ENCODE assay signal across 8 cellular contexts in genomic region chr3:9791790-9792404, GRCh38. TPM values are rescaled to one million over a fixed set of nuclear protein-coding genes. Genes with fewer than 3 reads are reported as not detected.
A peak's percentile ranks its signal among the peaks of the same experiment; 100 is the strongest.
DNase-seq lines count a peak whose midpoint lies in the region; ATAC-seq and TF ChIP-seq lines count a peak whose summit lies in the region.

No MANE protein-coding gene starts in this region.

- intact Hi-C loops in left lung (cut with DNase I): no loop called here

- peak overlapping the region; percentile 99 for H3K27ac Mint-ChIP-seq in T-helper 2 cell treated with Interferon-gamma antibody and Interleukin-4, amounts not matched to agents 5 μg/mL and 100 μg/mL, for 36 hours

- ATAC-seq in left lung: no peak
- ATAC-seq in thoracic aorta (ENCODE audit: insufficient number of reproducible peaks, low FRiP score, low read depth): peak; percentile 7
- no peak for ATAC-seq in HG03354 (IDR thresholded peaks at IDR 0.05; ENCODE audit: poor library complexity, severe bottlenecking, unreplicated experiment)

- peaks cover 49% of the 10 kb centered on the region for H3K4me1 Mint-ChIP-seq in T-helper 2 cell treated with Interferon-gamma antibody and Interleukin-4, amounts not matched to agents 5 μg/mL and 100 μg/mL, for 36 hours (ENCODE audit: low read depth)

- TF ChIP-seq CTCF in left lung (IDR thresholded peaks at IDR 0.05) (no peak), thoracic aorta (IDR thresholded peaks at IDR 0.05) (no peak)

- peaks cover 49% of the 10 kb centered on the region for H3K36me3 Mint-ChIP-seq in T-helper 2 cell treated with Interferon-gamma antibody and Interleukin-4, amounts not matched to agents 5 μg/mL and 100 μg/mL, for 36 hours (ENCODE audit: low read depth)

- peak overlapping the region; percentile 99 for H3K9ac ChIP-seq in adipocyte (ENCODE audit: low read length)

- H3K4me3 ChIP-seq in adipocyte (ENCODE audit: low read length) (peak overlapping the region; percentile 96), left lung (peak overlapping the region; percentile 85 to 99), thoracic aorta (peak overlapping the region; percentile 99)

- H3K27me3 ChIP-seq in adipocyte (replicated peaks; ENCODE audit: control insufficient read depth, insufficient read depth, low read length): no peaks in the 10 kb centered on the region
- H3K27me3 ChIP-seq in left lung: no peaks in the 10 kb centered on the region
- no peaks in the 10 kb centered on the region for H3K27me3 ChIP-seq in thoracic aorta (replicated peaks; ENCODE audit: insufficient read depth)

- H3K4me3 Mint-ChIP-seq in T-helper 2 cell treated with Interferon-gamma antibody and Interleukin-4, amounts not matched to agents 5 μg/mL and 100 μg/mL, for 36 hours: peak overlapping the region; percentile 98

- no peaks in the 10 kb centered on the region for H3K9me3 ChIP-seq in adipocyte (ENCODE audit: control insufficient read depth, low read length)
- H3K9me3 ChIP-seq in left lung: no peaks in the 10 kb centered on the region
- H3K9me3 ChIP-seq in thoracic aorta: no peaks in the 10 kb centered on the region

- H3K27me3 Mint-ChIP-seq in T-helper 2 cell treated with Interferon-gamma antibody and Interleukin-4, amounts not matched to agents 5 μg/mL and 100 μg/mL, for 36 hours (ENCODE audit: low read depth): no peaks in the 10 kb centered on the region

- DNase-seq in T-helper 2 cell treated with Interferon-gamma antibody and Interleukin-4, amounts not matched to agents 5 μg/mL and 100 μg/mL, for 36 hours (ENCODE audit: low spot score): no peak
- DNase-seq in T-helper 2 cell: no peak
- no peak for DNase-seq in adipocyte (ENCODE audit: low read depth)
- DNase-seq in left lung: no peak
- DNase-seq in thoracic aorta (ENCODE audit: low spot score): no peak
- DNase-seq in nucleus accumbens (lab: John Stamatoyannopoulos, UW): no peak
- no peak for DNase-seq in activated effector memory CD4-positive, alpha-beta T cell treated with anti-CD3 and anti-CD28 coated beads, Interleukin-2, amount 50 U/mL, for 16 hours

- peaks cover 14% of the 10 kb centered on the region for H3K4me1 ChIP-seq in adipocyte (ENCODE audit: control insufficient read depth, insufficient read depth, low read length)
- peaks cover 17 to 51% of the 10 kb centered on the region in 2 donors for H3K4me1 ChIP-seq in left lung
- H3K4me1 ChIP-seq in thoracic aorta (ENCODE audit: control insufficient read depth in 1 of 2, low read depth in 2 of 2): peaks cover 17 to 40% of the 10 kb centered on the region in 2 donors

- H3K27ac ChIP-seq in left lung (peak overlapping the region; percentile 89 to 98), thoracic aorta (peak overlapping the region; percentile 99)

- no peaks in the 10 kb centered on the region for H3K9me3 Mint-ChIP-seq in T-helper 2 cell treated with Interferon-gamma antibody and Interleukin-4, amounts not matched to agents 5 μg/mL and 100 μg/mL, for 36 hours

- H3K36me3 ChIP-seq in adipocyte (ENCODE audit: control insufficient read depth, insufficient read depth, low read length, severe bottlenecking) (peaks cover 25% of the 10 kb centered on the region), left lung (peaks cover 0 to 62% of the 10 kb centered on the region in 2 donors), thoracic aorta (peaks cover 13% of the 10 kb centered on the region)

RNA-seq across cellular contexts. Expression of gene TADA3, which starts 0.4 kb away (rescaled TPM):
- total RNA-seq in left lung (10 to 100 TPM; 50.0 to 59.2 TPM), thoracic aorta (10 to 100 TPM; 61.7 to 73.6 TPM)

RNA-seq across cellular contexts. Expression of gene ARPC4, which starts 1.0 kb away (rescaled TPM):
- total RNA-seq in left lung (100 to 1,000 TPM; 148 to 193 TPM), thoracic aorta (100 to 1,000 TPM; 196 to 204 TPM)

RNA-seq across cellular contexts. Expression of gene TTLL3, which starts 18.2 kb away (rescaled TPM):
- total RNA-seq in left lung (10 to 100 TPM; 30.5 to 33.9 TPM), thoracic aorta (10 to 100 TPM; 77.0 to 91.9 TPM)

RNA-seq across cellular contexts. Expression of gene CAMK1, which starts 22.1 kb away (rescaled TPM):
- 10 to 100 TPM; 29.1 to 37.5 TPM for total RNA-seq in left lung
- total RNA-seq in thoracic aorta: 10 to 100 TPM; 50.9 to 69.7 TPM

RNA-seq across cellular contexts. Expression of gene OGG1, which starts 42.1 kb away (rescaled TPM):
- total RNA-seq in left lung (10 to 100 TPM; 19.9 to 29.4 TPM), thoracic aorta (10 to 100 TPM; 23.0 to 26.3 TPM)
